In the genomic region with DNA sequence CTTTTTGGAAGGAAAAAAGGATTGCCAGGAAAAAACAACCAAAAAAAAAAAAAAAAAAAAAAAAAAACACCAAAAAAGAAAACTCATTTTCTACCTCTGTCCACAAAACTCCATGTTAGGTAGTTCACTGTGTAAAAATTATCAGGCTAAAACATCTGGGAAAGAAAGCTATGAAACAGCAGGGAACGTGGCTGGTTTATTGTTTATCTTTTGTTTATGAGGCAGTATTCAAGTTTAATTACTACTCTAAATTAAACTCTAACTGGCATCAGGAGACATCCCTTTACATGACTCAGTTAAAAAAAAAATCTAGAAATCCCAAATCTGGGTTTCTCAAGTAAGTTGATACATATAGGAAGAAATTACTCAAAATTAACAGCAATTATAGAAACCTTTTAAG, we compare ENCODE assay signal across 23 cellular contexts. TPM values are rescaled to one million over a fixed set of nuclear protein-coding genes. Genes with fewer than 3 reads are reported as not detected.
"Had no signal": no experiment of that assay in that cellular context is flagged by ENCODE, and none has a peak within 500 bp of the region (broad histone marks: within the 10 kb centered on the region; RNA-seq: fewer than 3 reads in every experiment).

No MANE protein-coding gene starts in this region.

- H3K27ac ChIP-seq: epithelial cell of prostate, foreskin keratinocyte, hepatocyte, ovary, right atrium auricular region, suprapubic skin, thyroid gland had no signal

- H3K27ac Mint-ChIP-seq: naive thymus-derived CD8-positive, alpha-beta T cell; stimulated activated effector memory CD8-positive, alpha-beta T cell treated with anti-CD3 and anti-CD28 coated beads, Interleukin-12 subunit alpha, Interleukin-12 subunit beta, amount 100 ng/mL, for 72 hours had no signal

- H3K9me3 Mint-ChIP-seq: neural crest cell, type B pancreatic cell had no signal

- H3K4me3 ChIP-seq: esophagus muscularis mucosa, hepatocyte, lung, mucosa of descending colon, ovary, right atrium auricular region, suprapubic skin, thyroid gland had no signal

- H3K27me3 ChIP-seq: esophagus muscularis mucosa, foreskin keratinocyte, hepatocyte, ovary, right atrium auricular region, suprapubic skin, thyroid gland had no signal

- H3K36me3 Mint-ChIP-seq: stimulated activated effector memory CD8-positive, alpha-beta T cell treated with anti-CD3 and anti-CD28 coated beads, Interleukin-12 subunit alpha, Interleukin-12 subunit beta, amount 100 ng/mL, for 72 hours had no signal

- H2AFZ ChIP-seq: hepatocyte had no signal

- H3K9me3 ChIP-seq: esophagus muscularis mucosa, mucosa of descending colon, ovary, right atrium auricular region, suprapubic skin, thyroid gland had no signal

- H3K4me2 ChIP-seq: hepatocyte had no signal

- H3K36me3 ChIP-seq: ovary, thyroid gland had no signal

- ATAC-seq: foreskin keratinocyte; left colon; left ventricle myocardium superior; mucosa of descending colon; naive thymus-derived CD8-positive, alpha-beta T cell; stimulated activated effector memory CD8-positive, alpha-beta T cell treated with anti-CD3 and anti-CD28 coated beads, Interleukin-12 subunit alpha, Interleukin-12 subunit beta, amount 100 ng/mL, for 72 hours; stimulated activated naive CD8-positive, alpha-beta T cell treated with anti-CD3 and anti-CD28 coated beads, Interleukin-15, Interleukin-2, amounts not matched to agents 100 U/mL and 50 U/mL, for 24 hours had no signal

- H3K4me1 Mint-ChIP-seq: naive thymus-derived CD8-positive, alpha-beta T cell; stimulated activated effector memory CD8-positive, alpha-beta T cell treated with anti-CD3 and anti-CD28 coated beads, Interleukin-12 subunit alpha, Interleukin-12 subunit beta, amount 100 ng/mL, for 72 hours had no signal

- H3K4me3 Mint-ChIP-seq: naive thymus-derived CD8-positive, alpha-beta T cell; neural crest cell; stimulated activated effector memory CD8-positive, alpha-beta T cell treated with anti-CD3 and anti-CD28 coated beads, Interleukin-12 subunit alpha, Interleukin-12 subunit beta, amount 100 ng/mL, for 72 hours; type B pancreatic cell had no signal

- H3K27me3 Mint-ChIP-seq: type B pancreatic cell had no signal

- DNase-seq: effector memory CD4-positive, alpha-beta T cell; foreskin keratinocyte; head of caudate nucleus; left colon; left ventricle myocardium superior; mucosa of descending colon; naive thymus-derived CD8-positive, alpha-beta T cell; nucleus accumbens; ovary; small intestine; stimulated activated CD4-positive, alpha-beta T cell treated with anti-CD3 and anti-CD28 coated beads, Interleukin-4, amount 100 ng/mL, for 1 hour; stimulated activated CD8-positive, alpha-beta memory T cell treated with anti-CD3 and anti-CD28 coated beads, Interleukin-4, amount 100 ng/mL, for 48 hours; stimulated activated naive CD8-positive, alpha-beta T cell treated with anti-CD3 and anti-CD28 coated beads, Interleukin-15, Interleukin-2, amounts not matched to agents 100 U/mL and 50 U/mL, for 24 hours; thyroid gland had no signal

RNA-seq across cellular contexts. Expression of gene MEIS2, which starts 21.8 kb away (rescaled TPM):
- total RNA-seq: naive thymus-derived CD8-positive, alpha-beta T cell had no signal
- polyA plus RNA-seq: naive thymus-derived CD8-positive, alpha-beta T cell had no signal
